ENCODE assay signal across 15 cellular contexts in genomic region chr11:80167766-80168165, GRCh38.
DNase-seq lines count a peak whose midpoint lies in the region; ATAC-seq and TF ChIP-seq lines count a peak whose summit lies in the region.
"Had no signal": no experiment of that assay in that cellular context is flagged by ENCODE, and none has a peak within 500 bp of the region (broad histone marks: within the 10 kb centered on the region; RNA-seq: fewer than 3 reads in every experiment).

No MANE protein-coding gene starts in this region.

- no peak overlapping the region for H3K4me3 ChIP-seq in MM.1S (ENCODE audit: low read length)
- no peak overlapping the region for H3K4me3 ChIP-seq in mesenchymal stem cell (ENCODE audit: insufficient read depth in 1 of 2, low read depth in 1 of 2, low read length in 2 of 2)
- H3K4me3 ChIP-seq: SK-N-MC had no signal

- DNase-seq in ELF-1 (ENCODE audit: low read depth, low spot score): peak; percentile 27
- peak; percentile 82 for DNase-seq in MM.1S
- DNase-seq in WTC11 (ENCODE audit: low spot score): no peak
- DNase-seq in mesenchymal stem cell: peak; percentile 20
- no peak for DNase-seq in RKO (ENCODE audit: low spot score)
- no peak for DNase-seq in HCEC 1CT
- DNase-seq: activated CD4-positive, alpha-beta T cell treated with anti-CD3 and anti-CD28 coated beads, Interleukin-2, amount 50 U/mL, for 48 hours; activated T-cell treated with anti-CD3 and anti-CD28 coated beads, Interleukin-2, amount 50 U/mL, for 48 hours; foreskin fibroblast; NCI-H1092; stimulated activated CD4-positive, alpha-beta T cell treated with anti-CD3 and anti-CD28 coated beads, Interleukin-15, amount 100 ng/mL, for 24 hours had no signal

- H2BK12ac ChIP-seq in mesenchymal stem cell (ENCODE audit: low read length in 2 of 2): no peak overlapping the region

- no peak overlapping the region for H3K4ac ChIP-seq in mesenchymal stem cell (ENCODE audit: low read depth in 1 of 2, low read length in 2 of 2)

- H2BK15ac ChIP-seq in mesenchymal stem cell (ENCODE audit: low read depth, poor library complexity, severe bottlenecking): no peak overlapping the region

- H3K9ac ChIP-seq in MM.1S (ENCODE audit: low read length) (no peak overlapping the region), mesenchymal stem cell (ENCODE audit: low read length) (no peak overlapping the region)

- no peak overlapping the region for H3K23ac ChIP-seq in mesenchymal stem cell (ENCODE audit: low read length in 2 of 2)

- 0 out of 2 replicates have a peak overlapping the region, but pooled peaks have one; percentile 16 for H2AFZ ChIP-seq in MM.1S (ENCODE audit: low read length)
- H2AFZ ChIP-seq in mesenchymal stem cell (ENCODE audit: low read depth, low read length): no peak overlapping the region

- 0 out of 2 replicates have a peak, but pooled peaks cover 4% of the 10 kb centered on the region for H3F3A ChIP-seq in MM.1S (ENCODE audit: insufficient read depth, low read length)

- CTCF ChIA-PET in WTC11 (lab: Charles Lee): interaction anchor here (0.9 to 1.5 kb wide), 2 partner anchors 10 to 12 kb away, joined by 4 read pairs; no protein-coding TSS in a partner anchor

- H3K4me2 ChIP-seq in MM.1S (ENCODE audit: low read depth, low read length): peak overlapping the region; percentile 22; the same call in 1 of the 2 replicates
- no peak overlapping the region for H3K4me2 ChIP-seq in mesenchymal stem cell (ENCODE audit: low read length, poor library complexity, severe bottlenecking)

- peaks cover 8% of the 10 kb centered on the region; the same call in 1 of the 2 replicates for H3K36me3 Mint-ChIP-seq in WTC11
- H3K36me3 Mint-ChIP-seq: natural killer cell treated with Interleukin-12 subunit alpha and Interleukin-12 subunit beta and Interleukin-15 and Interleukin-18, amount 100 ng/mL, for 72 hours had no signal

- no peak for TF ChIP-seq CTCF in MM.1S (IDR thresholded peaks at IDR 0.05; ENCODE audit: low read length)
- no peak for TF ChIP-seq CTCF in WTC11 (IDR thresholded peaks at IDR 0.05)

- H3K9me2 ChIP-seq in MM.1S (replicated peaks; ENCODE audit: insufficient read depth, low read length): no peaks in the 10 kb centered on the region

- H4K91ac ChIP-seq in mesenchymal stem cell (ENCODE audit: low read length): no peak overlapping the region

- no peak overlapping the region for H3K18ac ChIP-seq in mesenchymal stem cell (ENCODE audit: low read depth in 1 of 2, low read length in 2 of 2)

- 58% methylated on average over 2 of the region's 3 CpGs for WGBS in mesenchymal stem cell

- H4K20me1 ChIP-seq in MM.1S (ENCODE audit: insufficient read depth, low read length): no peaks in the 10 kb centered on the region

- H2AK5ac ChIP-seq in mesenchymal stem cell (ENCODE audit: low read length, severe bottlenecking): no peak overlapping the region

- peaks cover 24% of the 10 kb centered on the region for H3K4me1 ChIP-seq in MM.1S (ENCODE audit: low read length)
- H3K4me1 ChIP-seq in mesenchymal stem cell (ENCODE audit: control insufficient read depth, insufficient read depth, low read depth, low read length): peaks cover 3% of the 10 kb centered on the region

- H3K4me1 Mint-ChIP-seq in WTC11: peaks cover 13% of the 10 kb centered on the region

- H3K36me3 ChIP-seq in MM.1S (replicated peaks; ENCODE audit: insufficient read depth, low read length) (no peaks in the 10 kb centered on the region), mesenchymal stem cell (ENCODE audit: control insufficient read depth in 1 of 2, insufficient read depth in 2 of 2, low read depth in 1 of 2, low read length in 2 of 2) (no peaks in the 10 kb centered on the region)

- H3K9me3 ChIP-seq in MM.1S (replicated peaks; ENCODE audit: insufficient read depth, low read length) (no peaks in the 10 kb centered on the region), mesenchymal stem cell (ENCODE audit: control insufficient read depth, low read length) (peaks cover 11% of the 10 kb centered on the region)

- H4K8ac ChIP-seq in mesenchymal stem cell (ENCODE audit: low read length): no peak overlapping the region

- H3K79me1 ChIP-seq in mesenchymal stem cell (replicated peaks; ENCODE audit: low read length, poor library complexity, severe bottlenecking): no peaks in the 10 kb centered on the region

- peaks cover 24% of the 10 kb centered on the region for H3K9me3 Mint-ChIP-seq in WTC11

- POLR2A ChIA-PET in WTC11 (lab: Charles Lee): no interaction called here

- no peak overlapping the region for H3K4me3 Mint-ChIP-seq in WTC11
- H3K4me3 Mint-ChIP-seq: natural killer cell treated with Interleukin-12 subunit alpha and Interleukin-12 subunit beta and Interleukin-15 and Interleukin-18, amount 100 ng/mL, for 72 hours had no signal

- H2BK5ac ChIP-seq in mesenchymal stem cell (ENCODE audit: low read depth, low read length, poor library complexity, severe bottlenecking): no peak overlapping the region

- no peaks in the 10 kb centered on the region for H3K27me3 ChIP-seq in MM.1S (replicated peaks; ENCODE audit: insufficient read depth, low read length)
- H3K27me3 ChIP-seq in mesenchymal stem cell (ENCODE audit: control insufficient read depth in 1 of 2, insufficient read depth in 1 of 2, low read length in 2 of 2): no peaks in the 10 kb centered on the region

- peak; percentile 18; the same call in 1 of the 2 replicates for ATAC-seq in WTC11
- ATAC-seq in HG03196 (IDR thresholded peaks at IDR 0.05; ENCODE audit: unreplicated experiment): no peak
- ATAC-seq in GM21529 (IDR thresholded peaks at IDR 0.05; ENCODE audit: unreplicated experiment): no peak
- ATAC-seq: natural killer cell treated with Interleukin-12 subunit alpha and Interleukin-12 subunit beta and Interleukin-15 and Interleukin-18, amount 100 ng/mL, for 72 hours had no signal

- H3K79me2 ChIP-seq in MM.1S (ENCODE audit: low read length): no peaks in the 10 kb centered on the region

- H3K27me3 Mint-ChIP-seq in WTC11 (ENCODE audit: low read depth): no peaks in the 10 kb centered on the region; the same call in none of the 2 replicates
- H3K27me3 Mint-ChIP-seq: natural killer cell treated with Interleukin-12 subunit alpha and Interleukin-12 subunit beta and Interleukin-15 and Interleukin-18, amount 100 ng/mL, for 72 hours had no signal

- no peak overlapping the region for H3K14ac ChIP-seq in mesenchymal stem cell (ENCODE audit: low read length in 2 of 2)

- no peak overlapping the region for H3K27ac Mint-ChIP-seq in WTC11
- H3K27ac Mint-ChIP-seq: natural killer cell treated with Interleukin-12 subunit alpha and Interleukin-12 subunit beta and Interleukin-15 and Interleukin-18, amount 100 ng/mL, for 72 hours had no signal

- H3K27ac ChIP-seq in MM.1S (ENCODE audit: low read length) (peak overlapping the region; percentile 23; the same call in 1 of the 2 replicates), mesenchymal stem cell (ENCODE audit: low read length, poor library complexity, severe bottlenecking) (no peak overlapping the region)
- H3K27ac ChIP-seq: SK-N-MC had no signal

- no peak overlapping the region for H2BK120ac ChIP-seq in mesenchymal stem cell (ENCODE audit: low read depth, low read length)

TF ChIP-seq in WTC11, 78 proteins besides CTCF, POLR2A, EP300 and RAD21 (continues in another document):
- no peak for TF ChIP-seq ARID4B (CRISPR knock-in tag; IDR thresholded peaks at IDR 0.05; ENCODE audit: borderline replicate concordance)
- TF ChIP-seq NR1H2 (CRISPR knock-in tag; IDR thresholded peaks at IDR 0.05): no peak
- TF ChIP-seq TEAD1 (CRISPR knock-in tag; IDR thresholded peaks at IDR 0.05): no peak

Comparison
In these comparisons a context has a peak if more than half of its experiments do, and no peak if none do; other contexts are left out.
1. DNase-seq: peak in ELF-1 (single experiment), MM.1S (single experiment) and mesenchymal stem cell (single experiment); none in WTC11 (single experiment), RKO (single experiment) and HCEC 1CT (single experiment).